In the genomic region with DNA sequence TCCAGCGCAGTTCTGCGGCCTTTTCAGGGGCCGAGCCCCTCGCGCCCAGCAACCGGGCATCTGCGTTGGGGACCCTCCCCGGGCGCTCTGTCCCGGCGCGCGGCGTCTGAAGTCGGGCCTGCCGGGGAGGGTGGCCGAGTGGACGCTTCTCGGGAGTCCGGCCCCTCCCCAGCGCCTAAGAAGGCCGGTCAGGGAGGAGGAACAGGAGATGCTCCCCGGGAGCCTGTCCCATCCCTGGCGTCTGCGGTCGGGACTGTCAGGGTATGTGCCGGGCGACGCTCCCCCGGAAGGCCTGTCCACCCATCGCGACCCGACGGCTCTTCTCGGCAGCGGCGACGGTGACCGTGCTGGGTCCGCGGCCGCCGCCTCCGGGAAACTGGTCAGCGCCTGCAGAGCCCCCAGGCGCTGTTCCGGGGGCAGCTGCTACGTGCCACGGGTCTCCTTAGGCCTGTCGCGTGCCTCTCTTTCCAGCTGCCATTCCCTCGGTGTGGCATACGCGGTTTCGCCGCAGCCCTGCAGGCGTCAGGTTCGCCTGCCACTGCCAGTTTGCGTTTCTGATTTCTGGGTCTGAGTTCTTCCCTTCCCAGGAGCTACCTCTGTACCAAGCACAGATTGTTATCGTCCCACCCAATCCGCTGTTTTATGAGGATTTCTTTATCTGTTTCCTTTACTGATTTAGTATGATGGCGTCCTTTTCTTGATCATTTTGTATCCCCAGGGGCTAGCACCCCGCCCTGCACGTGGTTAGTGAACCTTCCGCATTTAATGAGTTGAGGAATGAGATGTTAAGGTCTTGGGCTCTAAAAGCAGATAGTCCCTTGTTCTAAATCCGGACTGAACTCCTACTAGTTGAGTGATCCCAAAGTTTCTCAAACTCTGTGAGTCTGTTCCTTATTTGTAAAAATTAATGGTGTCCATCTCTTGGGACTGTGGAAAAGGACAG, we compare ENCODE assay signal across 8 cellular contexts. TPM values are rescaled to one million over a fixed set of nuclear protein-coding genes. Genes with fewer than 3 reads are reported as not detected.
DNase-seq lines count a peak whose midpoint lies in the region; ATAC-seq and TF ChIP-seq lines count a peak whose summit lies in the region.

No MANE protein-coding gene starts in this region.

- peaks cover 51% of the 10 kb centered on the region for H3K4me1 ChIP-seq in CD4-positive, CD25-positive, alpha-beta regulatory T cell (ENCODE audit: control insufficient read depth, insufficient read depth, low read length, poor library complexity, severe bottlenecking)
- H3K4me1 ChIP-seq in hepatocyte (ENCODE audit: insufficient read depth) = no peaks in the 10 kb centered on the region

- WGBS in hepatocyte (ENCODE audit: low lambda C conversion rate, missing lambda C conversion rate) = 4% methylated on average over 66 of the region's 66 CpGs

- peaks cover 32% of the 10 kb centered on the region for H3K79me2 ChIP-seq in hepatocyte

- H2AFZ ChIP-seq in hepatocyte = peak overlapping the region; percentile 56

- H3K9me3 Mint-ChIP-seq in CD4-positive, CD25-positive, alpha-beta regulatory T cell = peaks cover 0 to 3% (median 0%) of the 10 kb centered on the region in 7 donors
- H3K9me3 Mint-ChIP-seq in T-helper 1 cell treated with Interleukin-12 subunit alpha and Interleukin-12 subunit beta and Interleukin-4 antibody, amounts not matched to agents 30 μg/mL and 1 μg/mL, for 36 hours = peaks cover 5% of the 10 kb centered on the region

- H3K4me3 ChIP-seq in CD4-positive, CD25-positive, alpha-beta regulatory T cell (ENCODE audit: low read depth, low read length) = peak overlapping the region; percentile 99
- H3K4me3 ChIP-seq in astrocyte of the spinal cord (ENCODE audit: low read depth, low read length) (peak overlapping the region; percentile 71), hepatocyte (peak overlapping the region; percentile 46)

- in situ Hi-C loops in astrocyte of the spinal cord (cut with HindIII; ENCODE audit: low sequenced_read_pairs) = no loop called here

- peaks cover 34 to 80% (median 47%) of the 10 kb centered on the region in 4 donors for H3K4me1 Mint-ChIP-seq in CD4-positive, CD25-positive, alpha-beta regulatory T cell
- H3K4me1 Mint-ChIP-seq in T-helper 1 cell treated with Interleukin-12 subunit alpha and Interleukin-12 subunit beta and Interleukin-4 antibody, amounts not matched to agents 30 μg/mL and 1 μg/mL, for 36 hours (ENCODE audit: low read depth) = peaks cover 42% of the 10 kb centered on the region

- peak; percentile 18 to 62 (median 45) for DNase-seq in CD4-positive, CD25-positive, alpha-beta regulatory T cell
- DNase-seq in astrocyte of the spinal cord (ENCODE audit: low read depth, low spot score) (peak; percentile 43), hepatocyte (ENCODE audit: low spot score) (peak; percentile 62), putamen (ENCODE audit: low spot score) (peak; percentile 61), COLO829 (ENCODE audit: low spot score) (no peak)

- H3K9me2 ChIP-seq in hepatocyte (replicated peaks; ENCODE audit: insufficient read depth) = no peaks in the 10 kb centered on the region

- peak; percentile 25 to 33 for ATAC-seq in CD4-positive, CD25-positive, alpha-beta regulatory T cell (ENCODE audit: low read depth in 2 of 2)
- ATAC-seq in GM19328 (IDR thresholded peaks at IDR 0.05; ENCODE audit: unreplicated experiment) (peak; percentile 28), HG03378 (IDR thresholded peaks at IDR 0.05; ENCODE audit: unreplicated experiment) (peak; percentile 37)

- no peaks in the 10 kb centered on the region for H3K9me3 ChIP-seq in CD4-positive, CD25-positive, alpha-beta regulatory T cell (ENCODE audit: control insufficient read depth in 2 of 2, low read length in 2 of 2)
- no peaks in the 10 kb centered on the region for H3K9me3 ChIP-seq in hepatocyte (ENCODE audit: low read depth)

- H4K20me1 ChIP-seq in hepatocyte (ENCODE audit: insufficient read depth, poor library complexity, severe bottlenecking) = no peaks in the 10 kb centered on the region

- no peaks in the 10 kb centered on the region for H3K27me3 ChIP-seq in CD4-positive, CD25-positive, alpha-beta regulatory T cell (ENCODE audit: control insufficient read depth, insufficient read depth, low read length)
- H3K27me3 ChIP-seq in hepatocyte = no peaks in the 10 kb centered on the region

- no peak for TF ChIP-seq CTCF in astrocyte of the spinal cord (IDR thresholded peaks at IDR 0.05; ENCODE audit: low read depth, low read length)
- TF ChIP-seq CTCF in hepatocyte (IDR thresholded peaks at IDR 0.05; ENCODE audit: poor library complexity) = no peak

- peak overlapping the region; percentile 94 to 99 (median 96) for H3K4me3 Mint-ChIP-seq in CD4-positive, CD25-positive, alpha-beta regulatory T cell
- peak overlapping the region; percentile 92 for H3K4me3 Mint-ChIP-seq in T-helper 1 cell treated with Interleukin-12 subunit alpha and Interleukin-12 subunit beta and Interleukin-4 antibody, amounts not matched to agents 30 μg/mL and 1 μg/mL, for 36 hours

- peaks cover 19% of the 10 kb centered on the region for H3K36me3 ChIP-seq in CD4-positive, CD25-positive, alpha-beta regulatory T cell (ENCODE audit: control insufficient read depth, insufficient read depth, low read length)
- no peaks in the 10 kb centered on the region for H3K36me3 ChIP-seq in hepatocyte (replicated peaks; ENCODE audit: insufficient read depth, low read depth)

- peaks cover 10% of the 10 kb centered on the region for H3K36me3 Mint-ChIP-seq in CD4-positive, CD25-positive, alpha-beta regulatory T cell
- peaks cover 44% of the 10 kb centered on the region for H3K36me3 Mint-ChIP-seq in T-helper 1 cell treated with Interleukin-12 subunit alpha and Interleukin-12 subunit beta and Interleukin-4 antibody, amounts not matched to agents 30 μg/mL and 1 μg/mL, for 36 hours (ENCODE audit: low read depth)

- peak overlapping the region; percentile 99 for H3K27ac Mint-ChIP-seq in CD4-positive, CD25-positive, alpha-beta regulatory T cell
- H3K27ac Mint-ChIP-seq in T-helper 1 cell treated with Interleukin-12 subunit alpha and Interleukin-12 subunit beta and Interleukin-4 antibody, amounts not matched to agents 30 μg/mL and 1 μg/mL, for 36 hours = peak overlapping the region; percentile 92

- H3K4me2 ChIP-seq in hepatocyte = peak overlapping the region; percentile 93

- H3K27ac ChIP-seq in CD4-positive, CD25-positive, alpha-beta regulatory T cell (ENCODE audit: insufficient read depth, low read length, poor library complexity, severe bottlenecking) = peak overlapping the region; percentile 90
- H3K27ac ChIP-seq in hepatocyte = peak overlapping the region; percentile 95

- no peaks in the 10 kb centered on the region for H3K27me3 Mint-ChIP-seq in CD4-positive, CD25-positive, alpha-beta regulatory T cell
- peaks cover 3% of the 10 kb centered on the region for H3K27me3 Mint-ChIP-seq in T-helper 1 cell treated with Interleukin-12 subunit alpha and Interleukin-12 subunit beta and Interleukin-4 antibody, amounts not matched to agents 30 μg/mL and 1 μg/mL, for 36 hours (ENCODE audit: low read depth)

RNA-seq across cellular contexts. Expression of gene IFIT5, which starts 0.8 kb away (rescaled TPM):
- total RNA-seq in CD4-positive, CD25-positive, alpha-beta regulatory T cell = 20.8 TPM
- 10 to 100 TPM; 12.3 to 18.1 (median 13.0) TPM for polyA plus RNA-seq in CD4-positive, CD25-positive, alpha-beta regulatory T cell
- 17.1 and 17.5 TPM in 2 replicates for total RNA-seq in hepatocyte
- polyA plus RNA-seq in hepatocyte = 6.5 and 7.3 TPM in 2 replicates

RNA-seq across cellular contexts. Expression of gene IFIT1, which starts 22.7 kb away (rescaled TPM):
- total RNA-seq in CD4-positive, CD25-positive, alpha-beta regulatory T cell = 6.1 TPM
- 10 to 100 TPM in 2 of 4 donors, 1 to 10 TPM in 2; 5.5 to 15.9 (median 10.7) TPM for polyA plus RNA-seq in CD4-positive, CD25-positive, alpha-beta regulatory T cell
- 14.7 and 15.1 TPM in 2 replicates for total RNA-seq in hepatocyte
- polyA plus RNA-seq in hepatocyte = 5.6 and 8.2 TPM in 2 replicates

RNA-seq across cellular contexts. Expression of gene IFIT1B, which starts 37.3 kb away (rescaled TPM):
- not detected for total RNA-seq in CD4-positive, CD25-positive, alpha-beta regulatory T cell
- polyA plus RNA-seq in CD4-positive, CD25-positive, alpha-beta regulatory T cell = under 1 TPM in 1 of 4 donors, not detected in 3; 0.08 TPM
- not detected in 2 replicates for total RNA-seq in hepatocyte
- not detected in 2 replicates for polyA plus RNA-seq in hepatocyte

Comparison
In these comparisons a context has a peak if more than half of its experiments do, and no peak if none do; other contexts are left out.
1. H3K4me3 ChIP-seq: peak in every context shown above with its lines; median percentile 99 in CD4-positive, CD25-positive, alpha-beta regulatory T cell; 71 in astrocyte of the spinal cord; 46 in hepatocyte.